ENCODE assay signal across 8 cellular contexts in genomic region chr11:2933376-2934056, GRCh38. TPM values are rescaled to one million over a fixed set of nuclear protein-coding genes. Genes with fewer than 3 reads are reported as not detected.
DNase-seq lines count a peak whose midpoint lies in the region; ATAC-seq, FAIRE-seq and TF ChIP-seq lines count a peak whose summit lies in the region.

No MANE protein-coding gene starts in this region.

- no peak for FAIRE-seq in HepG2 (lab: Jason Lieb, UNC)

- BruUV-seq in HepG2 (replicated peaks; lab: Mats Ljungman, UMichigan) = no TSS peak

- no peak overlapping the region for H2AFZ ChIP-seq in HepG2 (ENCODE audit: low read length)

- H3K4me2 ChIP-seq in HepG2 (ENCODE audit: low read depth, low read length) = no peak overlapping the region

- no peak for TF ChIP-seq CTCF in RWPE1 (conservative IDR thresholded peaks at IDR 0.05; ENCODE audit: low read depth)
- TF ChIP-seq CTCF in breast epithelium (IDR thresholded peaks at IDR 0.05) = no peak
- TF ChIP-seq CTCF in HepG2 (CRISPR knock-in tag; IDR thresholded peaks at IDR 0.05) = no peak
- TF ChIP-seq CTCF in omental fat pad (IDR thresholded peaks at IDR 0.05) = no peak

- ATAC-seq in HepG2 (no peak), aorta (ENCODE audit: low FRiP score) (peak; percentile 69), omental fat pad (ENCODE audit: low FRiP score) (no peak)

- peak; percentile 41 for DNase-seq in stimulated activated naive CD4-positive, alpha-beta T cell treated with Interleukin-2 at 50 U/mL for 16 hours (lab: John Stamatoyannopoulos, UW)
- no peak for DNase-seq in stimulated activated naive CD4-positive, alpha-beta T cell (lab: John Stamatoyannopoulos, UW)
- DNase-seq in RWPE1 (ENCODE audit: low spot score) (peak; percentile 90), breast epithelium (ENCODE audit: low spot score in 2 of 2) (peak; percentile 74 to 76), HepG2 (ENCODE audit: low spot score) (no peak), aorta (peak; percentile 95 to 96), omental fat pad (ENCODE audit: low spot score) (no peak), NCI-H748 treated with DMSO at 0.1 percent for 48 hours (lab: John Stamatoyannopoulos, UW) (no peak)

- WGBS in HepG2 (ENCODE audit: low lambda C conversion rate) = no CpG with 5 or more reads among the region's 12 CpGs
- 16 to 20% methylated on average over 12 of the region's 12 CpGs for WGBS in aorta, 2 donors

- no peak overlapping the region for H3K4me3 ChIP-seq in breast epithelium
- no peak overlapping the region for H3K4me3 ChIP-seq in HepG2 (replicated peaks in 1 of 3; ENCODE audit: insufficient read depth in 1 of 3, low read depth in 2 of 3, low read length in 3 of 3)
- H3K4me3 ChIP-seq in aorta (ENCODE audit: low read length in 2 of 2) = no peak overlapping the region

- no peaks in the 10 kb centered on the region for H4K20me1 ChIP-seq in HepG2 (ENCODE audit: insufficient read depth, low read length)

- H3K4me1 ChIP-seq in breast epithelium (peaks cover 4 to 8% of the 10 kb centered on the region in 2 donors), HepG2 (ENCODE audit: insufficient read depth, low read length) (peaks cover 11% of the 10 kb centered on the region), aorta (ENCODE audit: control insufficient read depth in 1 of 2, insufficient read depth in 2 of 2, low read length in 2 of 2) (no peaks in the 10 kb centered on the region)

- POLR2A ChIA-PET in RWPE1 (lab: Yijun Ruan, JAX; ENCODE audit: low non-redundant PET) = interaction anchor here (1.0 to 1.2 kb wide), 3 partner anchors 31 to 48 kb away, joined by 3 to 6 read pairs (median 3); partner anchors contain the start of gene CDKN1C
- POLR2A ChIA-PET in HepG2 (lab: Yijun Ruan, JAX) = no interaction called here

- H3K9me3 ChIP-seq in breast epithelium = peaks cover 7 to 8% of the 10 kb centered on the region in 2 donors
- H3K9me3 ChIP-seq in HepG2 (ENCODE audit: low read length) = peaks cover 11% of the 10 kb centered on the region; the same call in 1 of the 2 replicates
- no peaks in the 10 kb centered on the region for H3K9me3 ChIP-seq in aorta (ENCODE audit: control insufficient read depth, low read length)

- H3K27me3 ChIP-seq in breast epithelium (no peaks in the 10 kb centered on the region), HepG2 (ENCODE audit: control insufficient read depth in 1 of 2, insufficient read depth in 2 of 2, low read length in 2 of 2) (peaks cover 2 to 12% of the 10 kb centered on the region in 2 experiments; a peak in 4 of 5 replicates), aorta (ENCODE audit: control insufficient read depth in 1 of 2, insufficient read depth in 2 of 2, low read length in 1 of 2) (peaks cover 0 to 2% of the 10 kb centered on the region in 2 donors)

- no peaks in the 10 kb centered on the region for H3K36me3 ChIP-seq in breast epithelium
- H3K36me3 ChIP-seq in HepG2 (replicated peaks in 1 of 2; ENCODE audit: control insufficient read depth in 1 of 2, insufficient read depth in 2 of 2, low read length in 2 of 2) = no peaks in the 10 kb centered on the region
- H3K36me3 ChIP-seq in aorta (ENCODE audit: control insufficient read depth in 1 of 2, insufficient read depth in 2 of 2, low read length in 1 of 2) = no peaks in the 10 kb centered on the region

- no peak for TF ChIP-seq RAD21 in HepG2 (CRISPR knock-in tag; IDR thresholded peaks at IDR 0.05)

- no peak for TF ChIP-seq EP300 in HepG2 (IDR thresholded peaks at IDR 0.05; ENCODE audit: low read depth in 2 of 2, low read length in 2 of 2)
- TF ChIP-seq EP300 in HepG2 (CRISPR knock-in tag; IDR thresholded peaks at IDR 0.05; ENCODE audit: borderline replicate concordance) = no peak

- in situ Hi-C loops in HepG2 (cut with HindIII; ENCODE audit: extremely low pct_ligation_motif_present, low pct_unique_long_range_greater_than_20kb) = no loop called here

- peak overlapping the region; percentile 95 for H3K27ac ChIP-seq in RWPE1
- peak overlapping the region; percentile 65 for H3K27ac ChIP-seq in breast epithelium
- H3K27ac ChIP-seq in HepG2 (ENCODE audit: extremely low read length, insufficient read depth, low read length) = no peak overlapping the region
- peak overlapping the region in 1 of 2 donors; percentile 14 for H3K27ac ChIP-seq in aorta (ENCODE audit: low read depth in 1 of 2, low read length in 2 of 2)

- CTCF ChIA-PET in RWPE1 (lab: Yijun Ruan, JAX) = interaction anchor here (0.9 to 1.3 kb wide), 2 partner anchors 10 to 158 kb away, joined by 3 to 5 read pairs; no protein-coding TSS in a partner anchor
- CTCF ChIA-PET in HepG2 (lab: Yijun Ruan, JAX; ENCODE audit: low intra/inter-chr PET ratio, low total read pairs) = no interaction called here

- intact Hi-C loops in breast epithelium (cut with DNase I; ENCODE audit: low total_unique reads) (no loop called here), HepG2 (cut with micrococcal nuclease; ENCODE audit: unreplicated experiment) (no loop called here), aorta (cut with DNase I) (no loop called here)

- no peaks in the 10 kb centered on the region for H3K79me2 ChIP-seq in HepG2 (ENCODE audit: insufficient read depth, low read length)

- TF ChIP-seq POLR2A in breast epithelium (IDR thresholded peaks at IDR 0.05) (no peak), HepG2 (IDR thresholded peaks at IDR 0.05; ENCODE audit: insufficient read depth in 1 of 2, low read depth in 2 of 2, low read length in 2 of 2) (no peak)

- H3K9ac ChIP-seq in HepG2 (ENCODE audit: insufficient read depth, low read depth, low read length) = no peak overlapping the region

RNA-seq across cellular contexts. Expression of gene PHLDA2, which starts 4.3 kb away (rescaled TPM):
- total RNA-seq in breast epithelium (1 to 10 TPM in 2 of 3 donors, not detected in 1; 2.0 to 2.3 TPM), HepG2 (2016; rRNA removed; fragmentation: Illumina TruSeq; extraction: Trizol) (0.36 and 0.55 TPM in 2 replicates), aorta (1 to 10 TPM; 6.4 to 7.1 TPM), omental fat pad (10 to 100 TPM in 1 of 4 donors, 1 to 10 TPM in 2, not detected in 1; 3.8 to 10.2 (median 7.1) TPM)
- 0.40 TPM in 1 of 2 replicates, not detected in the other for total RNA-seq in HepG2 (2016; cell fraction: cytosol; rRNA removed; fragmentation: Illumina TruSeq; extraction: Trizol; ENCODE audit: low read depth)
- total RNA-seq in HepG2 (2016; cell fraction: insoluble cytoplasmic fraction; rRNA removed; fragmentation: Illumina TruSeq; extraction: Trizol) = 0.27 and 0.56 TPM in 2 replicates
- 0.31 and 0.65 TPM in 2 replicates for total RNA-seq in HepG2 (2016; cell fraction: membrane; rRNA removed; fragmentation: Illumina TruSeq; extraction: Trizol)
- total RNA-seq in HepG2 (2016; cell fraction: nucleus; rRNA removed; fragmentation: Illumina TruSeq; extraction: Trizol) = not detected in 2 replicates
- polyA plus RNA-seq in HepG2 (2011; rRNA removed) (0.78 and 1.5 TPM in 2 replicates), aorta (10 to 100 TPM in 1 of 2 donors, 1 to 10 TPM in 1; 7.4 to 17.2 TPM)
- 2.2 and 3.8 TPM in 2 replicates for polyA plus RNA-seq in HepG2 (2011; cell fraction: cytosol; rRNA removed)
- polyA plus RNA-seq in HepG2 (2011; cell fraction: nucleus; rRNA removed) = 3.7 and 3.9 TPM in 2 replicates
- polyA plus RNA-seq in HepG2 (2012) = 1.5 and 2.9 TPM in 2 replicates
- 1.1 and 1.5 TPM in 2 replicates for polyA plus RNA-seq in HepG2 (2016; cell fraction: cytosol; fragmentation: Illumina TruSeq; extraction: Trizol; ENCODE audit: low read depth)
- polyA plus RNA-seq in HepG2 (2016; cell fraction: insoluble cytoplasmic fraction; fragmentation: Illumina TruSeq; extraction: Trizol; ENCODE audit: low read depth) = 2.2 and 2.4 TPM in 2 replicates
- 1.2 and 1.5 TPM in 2 replicates for polyA plus RNA-seq in HepG2 (2016; cell fraction: membrane; fragmentation: Illumina TruSeq; extraction: Trizol; ENCODE audit: low read depth)
- polyA plus RNA-seq in HepG2 (2016; cell fraction: nucleus; fragmentation: Illumina TruSeq; extraction: Trizol; ENCODE audit: insufficient read depth, low read depth) = 2.0 and 2.5 TPM in 2 replicates
- 1.2 and 12.9 TPM in 2 replicates for polyA minus RNA-seq in HepG2 (2011; rRNA and poly(A)+ RNA removed; ENCODE audit: low replicate concordance)
- 0.88 and 1.4 TPM in 2 replicates for polyA minus RNA-seq in HepG2 (2011; cell fraction: cytosol; rRNA and poly(A)+ RNA removed)
- polyA minus RNA-seq in HepG2 (2011; cell fraction: nucleus; rRNA and poly(A)+ RNA removed) = 0.64 and 0.87 TPM in 2 replicates

RNA-seq across cellular contexts. Expression of gene CDKN1C, which starts 47.9 kb away (rescaled TPM):
- 100 to 1,000 TPM in 1 of 3 donors, 10 to 100 TPM in 2; 48.2 to 136 (median 88.8) TPM for total RNA-seq in breast epithelium
- not detected in 2 replicates for total RNA-seq in HepG2 (2016; rRNA removed; fragmentation: Illumina TruSeq; extraction: Trizol)
- not detected in 2 replicates for total RNA-seq in HepG2 (2016; cell fraction: cytosol; rRNA removed; fragmentation: Illumina TruSeq; extraction: Trizol; ENCODE audit: low read depth)
- not detected in 2 replicates for total RNA-seq in HepG2 (2016; cell fraction: insoluble cytoplasmic fraction; rRNA removed; fragmentation: Illumina TruSeq; extraction: Trizol)
- not detected in 2 replicates for total RNA-seq in HepG2 (2016; cell fraction: membrane; rRNA removed; fragmentation: Illumina TruSeq; extraction: Trizol)
- total RNA-seq in HepG2 (2016; cell fraction: nucleus; rRNA removed; fragmentation: Illumina TruSeq; extraction: Trizol) = not detected in 2 replicates
- not detected in 2 replicates for polyA plus RNA-seq in HepG2 (2011; rRNA removed)
- not detected in 2 replicates for polyA plus RNA-seq in HepG2 (2011; cell fraction: cytosol; rRNA removed)
- 0.10 and 0.23 TPM in 2 replicates for polyA plus RNA-seq in HepG2 (2011; cell fraction: nucleus; rRNA removed)
- not detected in 2 replicates for polyA plus RNA-seq in HepG2 (2012)
- not detected in 2 replicates for polyA plus RNA-seq in HepG2 (2016; cell fraction: cytosol; fragmentation: Illumina TruSeq; extraction: Trizol; ENCODE audit: low read depth)
- polyA plus RNA-seq in HepG2 (2016; cell fraction: insoluble cytoplasmic fraction; fragmentation: Illumina TruSeq; extraction: Trizol; ENCODE audit: low read depth) = not detected in 2 replicates
- not detected in 2 replicates for polyA plus RNA-seq in HepG2 (2016; cell fraction: membrane; fragmentation: Illumina TruSeq; extraction: Trizol; ENCODE audit: low read depth)
- not detected in 2 replicates for polyA plus RNA-seq in HepG2 (2016; cell fraction: nucleus; fragmentation: Illumina TruSeq; extraction: Trizol; ENCODE audit: insufficient read depth, low read depth)
- polyA minus RNA-seq in HepG2 (2011; rRNA and poly(A)+ RNA removed; ENCODE audit: low replicate concordance) = 17.4 TPM in 1 of 2 replicates, not detected in the other
- 0.30 and 0.70 TPM in 2 replicates for polyA minus RNA-seq in HepG2 (2011; cell fraction: cytosol; rRNA and poly(A)+ RNA removed)
- polyA minus RNA-seq in HepG2 (2011; cell fraction: nucleus; rRNA and poly(A)+ RNA removed) = 0.52 TPM in 1 of 2 replicates, not detected in the other
- 10 to 100 TPM; 13.7 to 37.7 TPM for total RNA-seq in aorta
- polyA plus RNA-seq in aorta = 10 to 100 TPM; 11.3 to 21.3 TPM
- 100 to 1,000 TPM; 111 to 314 (median 138) TPM for total RNA-seq in omental fat pad

RNA-seq across cellular contexts. Expression of gene NAP1L4, which starts 58.6 kb away (rescaled TPM):
- total RNA-seq in breast epithelium (100 to 1,000 TPM in 1 of 3 donors, 10 to 100 TPM in 2; 87.1 to 167 (median 98.3) TPM), HepG2 (2016; rRNA removed; fragmentation: Illumina TruSeq; extraction: Trizol) (186 and 213 TPM in 2 replicates), aorta (100 to 1,000 TPM in 1 of 2 donors, 10 to 100 TPM in 1; 99.5 to 109 TPM), omental fat pad (10 to 100 TPM; 58.2 to 90.0 (median 82.2) TPM)
- 229 and 281 TPM in 2 replicates for total RNA-seq in HepG2 (2016; cell fraction: cytosol; rRNA removed; fragmentation: Illumina TruSeq; extraction: Trizol; ENCODE audit: low read depth)
- 181 and 200 TPM in 2 replicates for total RNA-seq in HepG2 (2016; cell fraction: insoluble cytoplasmic fraction; rRNA removed; fragmentation: Illumina TruSeq; extraction: Trizol)
- total RNA-seq in HepG2 (2016; cell fraction: membrane; rRNA removed; fragmentation: Illumina TruSeq; extraction: Trizol) = 147 and 170 TPM in 2 replicates
- total RNA-seq in HepG2 (2016; cell fraction: nucleus; rRNA removed; fragmentation: Illumina TruSeq; extraction: Trizol) = 186 and 203 TPM in 2 replicates
- polyA plus RNA-seq in HepG2 (2011; rRNA removed) (64.0 and 71.5 TPM in 2 replicates), aorta (10 to 100 TPM; 65.4 to 66.9 TPM)
- 60.2 and 65.1 TPM in 2 replicates for polyA plus RNA-seq in HepG2 (2011; cell fraction: cytosol; rRNA removed)
- 112 TPM in 2 replicates for polyA plus RNA-seq in HepG2 (2011; cell fraction: nucleus; rRNA removed)
- 74.7 and 106 TPM in 2 replicates for polyA plus RNA-seq in HepG2 (2012)
- polyA plus RNA-seq in HepG2 (2016; cell fraction: cytosol; fragmentation: Illumina TruSeq; extraction: Trizol; ENCODE audit: low read depth) = 32.0 and 34.1 TPM in 2 replicates
- polyA plus RNA-seq in HepG2 (2016; cell fraction: insoluble cytoplasmic fraction; fragmentation: Illumina TruSeq; extraction: Trizol; ENCODE audit: low read depth) = 187 and 197 TPM in 2 replicates
- 60.2 and 61.8 TPM in 2 replicates for polyA plus RNA-seq in HepG2 (2016; cell fraction: membrane; fragmentation: Illumina TruSeq; extraction: Trizol; ENCODE audit: low read depth)
- 171 and 202 TPM in 2 replicates for polyA plus RNA-seq in HepG2 (2016; cell fraction: nucleus; fragmentation: Illumina TruSeq; extraction: Trizol; ENCODE audit: insufficient read depth, low read depth)
- 61.7 and 117 TPM in 2 replicates for polyA minus RNA-seq in HepG2 (2011; rRNA and poly(A)+ RNA removed; ENCODE audit: low replicate concordance)
- polyA minus RNA-seq in HepG2 (2011; cell fraction: cytosol; rRNA and poly(A)+ RNA removed) = 46.9 and 61.0 TPM in 2 replicates
- 150 and 156 TPM in 2 replicates for polyA minus RNA-seq in HepG2 (2011; cell fraction: nucleus; rRNA and poly(A)+ RNA removed)

Comparison
In these comparisons a context has a peak if more than half of its experiments do, and no peak if none do; other contexts are left out.
1. DNase-seq: peak in stimulated activated naive CD4-positive, alpha-beta T cell treated with Interleukin-2 at 50 U/mL for 16 hours (single experiment), RWPE1 (single experiment), breast epithelium (2 of 2) and aorta (2 of 2); none in stimulated activated naive CD4-positive, alpha-beta T cell (0 of 6), HepG2 (single experiment), omental fat pad (single experiment) and NCI-H748 treated with DMSO at 0.1 percent for 48 hours (single experiment).
2. RNA of gene CDKN1C, which starts 47.9 kb away (total RNA-seq): 111 to 314 TPM in omental fat pad, 48.2 to 136 TPM in breast epithelium and 13.7 to 37.7 TPM in aorta; not detected in HepG2; every median in the first group is over 10 times any median in the second.